8 cellular contexts compared by ENCODE assay signal in the genomic region with DNA sequence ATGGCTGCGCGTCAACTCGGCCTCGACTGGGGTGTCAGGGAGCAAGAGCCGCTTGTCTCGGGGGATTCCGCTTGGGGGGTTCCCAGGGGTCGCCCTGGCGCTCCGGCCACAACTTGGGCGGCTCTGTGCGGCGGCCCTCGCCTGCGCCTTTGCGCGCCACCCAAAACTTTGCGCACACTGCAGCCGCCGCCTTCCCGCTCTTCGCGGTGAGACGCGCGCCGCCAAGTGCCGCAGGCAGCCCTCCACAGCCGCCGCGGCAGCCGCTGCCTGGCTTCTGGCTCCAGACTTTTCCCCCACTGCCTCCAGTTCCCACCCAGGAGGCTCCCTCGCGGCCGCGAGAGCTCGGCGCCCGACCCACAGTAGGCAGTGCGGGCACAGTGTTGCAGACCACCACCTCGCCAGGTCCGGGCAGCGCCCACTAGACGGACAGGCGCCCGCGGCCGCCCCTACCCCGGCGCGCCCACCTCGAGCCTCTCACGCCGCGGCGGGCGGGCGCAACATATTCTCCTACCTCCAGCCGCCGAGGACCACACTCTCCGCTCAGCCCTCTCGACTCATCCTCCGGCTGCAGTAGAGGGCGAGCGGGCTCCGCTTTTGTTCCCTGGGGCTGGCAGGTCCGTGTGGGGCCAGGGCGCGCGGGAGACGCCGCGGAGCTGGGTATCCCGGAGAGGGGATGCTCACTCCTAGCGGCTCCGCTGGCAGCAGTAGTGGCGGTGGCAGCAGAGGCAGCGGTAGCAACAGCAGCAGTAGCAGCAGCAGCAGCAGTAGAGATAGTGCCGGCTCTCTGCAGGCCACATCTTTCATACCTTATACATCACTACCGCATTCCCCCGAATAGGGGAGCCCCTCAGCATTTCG.
DNase-seq lines count a peak whose midpoint lies in the region; ATAC-seq and TF ChIP-seq lines count a peak whose summit lies in the region.

No MANE protein-coding gene starts in this region.

- no peaks in the 10 kb centered on the region for H3K36me3 ChIP-seq in tibial nerve

- WGBS in tibial nerve, 2 donors: 0 to 1% methylated on average over 53 to 82 of the region's 82 CpGs

- intact Hi-C loops in head of caudate nucleus (cut with DNase I): no loop called here

- peaks cover 0 to 23% (median 2%) of the 10 kb centered on the region in 4 donors for H3K4me1 ChIP-seq in tibial nerve

- no peak for TF ChIP-seq EP300 in tibial nerve (IDR thresholded peaks at IDR 0.05)

- peaks cover 37% of the 10 kb centered on the region for H3K27me3 Mint-ChIP-seq in activated CD4-positive, alpha-beta memory T cell treated with anti-CD3 and anti-CD28 coated beads, Interleukin-2, amount 10 ng/mL, durations not matched to agents 7 days and 5 days

- H3K36me3 Mint-ChIP-seq in activated CD4-positive, alpha-beta memory T cell treated with anti-CD3 and anti-CD28 coated beads, Interleukin-2, amount 10 ng/mL, durations not matched to agents 7 days and 5 days (ENCODE audit: low read depth): no peaks in the 10 kb centered on the region

- no peaks in the 10 kb centered on the region for H3K9me3 ChIP-seq in tibial nerve

- no peak for TF ChIP-seq CTCF in tibial nerve (IDR thresholded peaks at IDR 0.05)

- H3K9me3 Mint-ChIP-seq in activated CD4-positive, alpha-beta memory T cell treated with anti-CD3 and anti-CD28 coated beads, Interleukin-2, amount 10 ng/mL, durations not matched to agents 7 days and 5 days: no peaks in the 10 kb centered on the region

- H3K27ac ChIP-seq in tibial nerve: no peak overlapping the region

- H3K4me3 ChIP-seq in tibial nerve: peak overlapping the region in 2 of 4 donors; percentile 16 to 38

- no peak for TF ChIP-seq POLR2A in tibial nerve (IDR thresholded peaks at IDR 0.05)

- no peak overlapping the region for H3K27ac Mint-ChIP-seq in activated CD4-positive, alpha-beta memory T cell treated with anti-CD3 and anti-CD28 coated beads, Interleukin-2, amount 10 ng/mL, durations not matched to agents 7 days and 5 days

- POLR2A ChIA-PET in activated CD4-positive, alpha-beta memory T cell treated with anti-CD3 and anti-CD28 coated beads, Interleukin-2, amount 10 ng/mL, durations not matched to agents 7 days and 5 days (lab: Charles Lee): no interaction called here

- H3K4me1 Mint-ChIP-seq in activated CD4-positive, alpha-beta memory T cell treated with anti-CD3 and anti-CD28 coated beads, Interleukin-2, amount 10 ng/mL, durations not matched to agents 7 days and 5 days: peaks cover 8% of the 10 kb centered on the region

- H3K27me3 ChIP-seq in tibial nerve: peaks cover 0 to 31% of the 10 kb centered on the region in 2 donors

- H3K4me3 Mint-ChIP-seq in activated CD4-positive, alpha-beta memory T cell treated with anti-CD3 and anti-CD28 coated beads, Interleukin-2, amount 10 ng/mL, durations not matched to agents 7 days and 5 days: peak overlapping the region; percentile 23

- peak; percentile 64 for ATAC-seq in HG03432 (IDR thresholded peaks at IDR 0.05; ENCODE audit: unreplicated experiment)
- no peak for ATAC-seq in GM19328 (IDR thresholded peaks at IDR 0.05; ENCODE audit: unreplicated experiment)

- CTCF ChIA-PET in activated CD4-positive, alpha-beta memory T cell treated with anti-CD3 and anti-CD28 coated beads, Interleukin-2, amount 10 ng/mL, durations not matched to agents 7 days and 5 days (lab: Charles Lee): no interaction called here

- DNase-seq in DMS53 treated with DMSO at 0.1 percent for 48 hours (lab: John Stamatoyannopoulos, UW; ENCODE audit: unreplicated experiment) (peak; percentile 16), head of caudate nucleus (peak; percentile 40 to 91 (median 71)), non-pigmented ciliary epithelial cell (ENCODE audit: low read depth) (peak; percentile 9), H4 (ENCODE audit: low spot score) (no peak), tibial nerve (ENCODE audit: low spot score in 2 of 2) (no peak)
- DNase-seq in activated CD4-positive, alpha-beta memory T cell treated with anti-CD3 and anti-CD28 coated beads, Interleukin-2, amount 10 ng/mL, durations not matched to agents 7 days and 5 days: no peak

Comparison
In these comparisons a context has a peak if more than half of its experiments do, and no peak if none do; other contexts are left out.
1. DNase-seq: peak in DMS53 treated with DMSO at 0.1 percent for 48 hours (single experiment), head of caudate nucleus (42 of 42) and non-pigmented ciliary epithelial cell (single experiment); none in activated CD4-positive, alpha-beta memory T cell treated with anti-CD3 and anti-CD28 coated beads, Interleukin-2, amount 10 ng/mL, durations not matched to agents 7 days and 5 days (single experiment), H4 (single experiment) and tibial nerve (0 of 2).